In genomic region chr12:124913474-124914391, GRCh38 we compare ENCODE assay signal across 8 cellular contexts. TPM values are rescaled to one million over a fixed set of nuclear protein-coding genes. Genes with fewer than 3 reads are reported as not detected.
DNase-seq lines count a peak whose midpoint lies in the region; ATAC-seq and TF ChIP-seq lines count a peak whose summit lies in the region.

No MANE protein-coding gene starts in this region.

- H3K4ac ChIP-seq in neuronal stem cell (ENCODE audit: low read length), result no peak overlapping the region

- WGBS in neuronal stem cell (ENCODE audit: extremely low coverage in 2 of 2, insufficient read length in 2 of 2, insufficient replicate concordance in 1 of 2), 2 donors, result no CpG with 5 or more reads among the region's 46 CpGs
- 6 to 8% methylated on average over 19 to 46 of the region's 46 CpGs for WGBS in testis, 2 donors

- peak overlapping the region; percentile 97 for H2BK12ac ChIP-seq in neuronal stem cell (ENCODE audit: low read length)

- no peak overlapping the region for H2BK15ac ChIP-seq in neuronal stem cell (ENCODE audit: low read length)

- peak overlapping the region; percentile 100 for H3K18ac ChIP-seq in neuronal stem cell (ENCODE audit: low read length)

- H2AFZ ChIP-seq in Karpas-422 (ENCODE audit: low read length), result no peak overlapping the region
- H2AFZ ChIP-seq in neuronal stem cell (ENCODE audit: low read length), result no peak overlapping the region

- no peak overlapping the region for H4K91ac ChIP-seq in neuronal stem cell (ENCODE audit: low read depth, low read length, poor library complexity)

- DNase-seq in Karpas-422, result peak; percentile 91
- peak; percentile 89 for DNase-seq in activated T-cell treated with anti-CD3 and anti-CD28 coated beads, Interleukin-2, amount 50 U/mL, for 1 hour
- peak; percentile 74 for DNase-seq in fibroblast of pulmonary artery (ENCODE audit: low read depth)
- no peak for DNase-seq in neuronal stem cell (ENCODE audit: low spot score)
- peak; percentile 94 for DNase-seq in testis
- DNase-seq in NCI-H1694 treated with DMSO at 0.1 percent for 48 hours (lab: John Stamatoyannopoulos, UW), result no peak

- intact Hi-C loops in testis (cut with DNase I; ENCODE audit: low total_unique reads), result no loop called here

- peaks cover 7% of the 10 kb centered on the region for H3K79me1 ChIP-seq in neuronal stem cell (ENCODE audit: low read depth, low read length)

- H3K27ac ChIP-seq in Karpas-422 (ENCODE audit: low read length) (peak overlapping the region; percentile 99), neuronal stem cell (replicated peaks; ENCODE audit: low read length) (peak overlapping the region; percentile 15), testis (peak overlapping the region; percentile 100)

- peaks cover 21% of the 10 kb centered on the region for H3K79me2 ChIP-seq in Karpas-422 (ENCODE audit: low read length)

- peak overlapping the region; percentile 23 for H4K8ac ChIP-seq in neuronal stem cell (ENCODE audit: low read depth, low read length)

- ATAC-seq in GM19324 (IDR thresholded peaks at IDR 0.05; ENCODE audit: low FRiP score, unreplicated experiment) (peak; percentile 22), GM18520 (IDR thresholded peaks at IDR 0.05; ENCODE audit: unreplicated experiment) (no peak)

- H2BK5ac ChIP-seq in neuronal stem cell (ENCODE audit: low read length), result peak overlapping the region; percentile 99

- H3K4me2 ChIP-seq in Karpas-422 (ENCODE audit: low read depth, low read length, poor library complexity, severe bottlenecking), result peak overlapping the region; percentile 87
- H3K4me2 ChIP-seq in neuronal stem cell (ENCODE audit: insufficient read depth, low read length, poor library complexity, severe bottlenecking), result peak overlapping the region; percentile 56

- H3K4me3 ChIP-seq in Karpas-422 (ENCODE audit: low read length) (peak overlapping the region; percentile 98), fibroblast of pulmonary artery (replicated peaks; ENCODE audit: low read depth, low read length) (peak overlapping the region; percentile 100), neuronal stem cell (ENCODE audit: low read length in 2 of 2) (peak overlapping the region; percentile 99), testis (peak overlapping the region; percentile 98 to 100)

- H2AK5ac ChIP-seq in neuronal stem cell (ENCODE audit: low read depth, low read length), result peak overlapping the region; percentile 83

- peak overlapping the region; percentile 100 for H3K23ac ChIP-seq in neuronal stem cell (ENCODE audit: low read depth, low read length, poor library complexity)

- peaks cover 30% of the 10 kb centered on the region for H4K20me1 ChIP-seq in Karpas-422 (ENCODE audit: insufficient read depth, low read depth, low read length)

- no peaks in the 10 kb centered on the region for H3K9me2 ChIP-seq in Karpas-422 (replicated peaks; ENCODE audit: insufficient read depth, low read length)

- no peak overlapping the region for H2BK120ac ChIP-seq in neuronal stem cell (ENCODE audit: low read depth, low read length)

- H3K4me1 ChIP-seq in Karpas-422 (ENCODE audit: low read length) (peaks cover 68% of the 10 kb centered on the region), neuronal stem cell (ENCODE audit: control insufficient read depth in 2 of 2, insufficient read depth in 1 of 2, low read depth in 1 of 2, low read length in 2 of 2) (peaks cover 16 to 22% of the 10 kb centered on the region in 2 donors), testis (peaks cover 49% of the 10 kb centered on the region)

- H3K9ac ChIP-seq in Karpas-422 (ENCODE audit: low read length) (peak overlapping the region; percentile 95), neuronal stem cell (ENCODE audit: low read depth, low read length, poor library complexity) (peak overlapping the region; percentile 99)

- peak; percentile 41 for TF ChIP-seq CTCF in fibroblast of pulmonary artery (IDR thresholded peaks at IDR 0.05; ENCODE audit: low read length, missing control alignments)
- peak; percentile 32 to 61 (median 61) for TF ChIP-seq CTCF in testis (IDR thresholded peaks at IDR 0.05)

- H3K9me3 ChIP-seq in Karpas-422 (ENCODE audit: low read length) (no peaks in the 10 kb centered on the region), neuronal stem cell (replicated peaks in 1 of 2; ENCODE audit: control insufficient read depth in 2 of 2, insufficient read depth in 1 of 2, low read depth in 1 of 2, low read length in 2 of 2) (no peaks in the 10 kb centered on the region), testis (no peaks in the 10 kb centered on the region)

- H3K27me3 ChIP-seq in Karpas-422 (ENCODE audit: low read length), result no peaks in the 10 kb centered on the region
- no peaks in the 10 kb centered on the region for H3K27me3 ChIP-seq in neuronal stem cell (ENCODE audit: control insufficient read depth in 3 of 3, insufficient read depth in 3 of 3, low read depth in 1 of 3, low read length in 3 of 3)
- H3K27me3 ChIP-seq in testis, result no peaks in the 10 kb centered on the region

- H3K36me3 ChIP-seq in Karpas-422 (ENCODE audit: insufficient read depth, low read length) (peaks cover 16% of the 10 kb centered on the region), neuronal stem cell (replicated peaks in 1 of 2; ENCODE audit: control insufficient read depth in 2 of 2, insufficient read depth in 2 of 2, low read length in 2 of 2) (peaks cover 18 to 37% of the 10 kb centered on the region in 2 donors), testis (ENCODE audit: low read depth, missing control alignments) (no peaks in the 10 kb centered on the region)

- H3K14ac ChIP-seq in neuronal stem cell (ENCODE audit: low read length), result peak overlapping the region; percentile 97

- no peak for TF ChIP-seq POLR2A in testis (IDR thresholded peaks at IDR 0.05)

RNA-seq across cellular contexts. Expression of gene UBC, which starts 0.7 kb away (rescaled TPM):
- 603 and 914 TPM in 2 replicates for total RNA-seq in Karpas-422 (2014; rRNA removed; shearing (Covaris generic); ENCODE audit: low replicate concordance)
- 841 TPM for polyA plus RNA-seq in neuronal stem cell (2013, experiment 1 of 2)
- 847 TPM for polyA plus RNA-seq in neuronal stem cell (2013, experiment 2 of 2)
- 1,000 to 10,000 TPM; 1,262 to 1,458 TPM for total RNA-seq in testis
- polyA plus RNA-seq in testis (ENCODE audit: insufficient read depth, low read depth, low replicate concordance), result 2,678 TPM

RNA-seq across cellular contexts. Expression of gene SCARB1, which starts 50.1 kb away (rescaled TPM):
- total RNA-seq in Karpas-422 (2014; rRNA removed; shearing (Covaris generic); ENCODE audit: low replicate concordance), result 91.7 and 102 TPM in 2 replicates
- 15.5 TPM for polyA plus RNA-seq in neuronal stem cell (2013, experiment 1 of 2)
- 15.7 TPM for polyA plus RNA-seq in neuronal stem cell (2013, experiment 2 of 2)
- total RNA-seq in testis, result 10 to 100 TPM; 46.9 to 73.6 TPM
- polyA plus RNA-seq in testis (ENCODE audit: insufficient read depth, low read depth, low replicate concordance), result 116 TPM

Comparison
In these comparisons a context has a peak if more than half of its experiments do, and no peak if none do; other contexts are left out.
1. DNase-seq: peak in Karpas-422 (single experiment), activated T-cell treated with anti-CD3 and anti-CD28 coated beads, Interleukin-2, amount 50 U/mL, for 1 hour (single experiment), fibroblast of pulmonary artery (single experiment) and testis (single experiment); none in neuronal stem cell (single experiment) and NCI-H1694 treated with DMSO at 0.1 percent for 48 hours (single experiment).
2. H3K27ac ChIP-seq: peak in every context shown above with its lines; median percentile 100 in testis; 99 in Karpas-422; 15 in neuronal stem cell.
3. Peak in every context shown above with its lines, with median percentiles within 50 percentile points of each other: H3K4me3 ChIP-seq.